8 cellular contexts compared by ENCODE assay signal in the genomic region with DNA sequence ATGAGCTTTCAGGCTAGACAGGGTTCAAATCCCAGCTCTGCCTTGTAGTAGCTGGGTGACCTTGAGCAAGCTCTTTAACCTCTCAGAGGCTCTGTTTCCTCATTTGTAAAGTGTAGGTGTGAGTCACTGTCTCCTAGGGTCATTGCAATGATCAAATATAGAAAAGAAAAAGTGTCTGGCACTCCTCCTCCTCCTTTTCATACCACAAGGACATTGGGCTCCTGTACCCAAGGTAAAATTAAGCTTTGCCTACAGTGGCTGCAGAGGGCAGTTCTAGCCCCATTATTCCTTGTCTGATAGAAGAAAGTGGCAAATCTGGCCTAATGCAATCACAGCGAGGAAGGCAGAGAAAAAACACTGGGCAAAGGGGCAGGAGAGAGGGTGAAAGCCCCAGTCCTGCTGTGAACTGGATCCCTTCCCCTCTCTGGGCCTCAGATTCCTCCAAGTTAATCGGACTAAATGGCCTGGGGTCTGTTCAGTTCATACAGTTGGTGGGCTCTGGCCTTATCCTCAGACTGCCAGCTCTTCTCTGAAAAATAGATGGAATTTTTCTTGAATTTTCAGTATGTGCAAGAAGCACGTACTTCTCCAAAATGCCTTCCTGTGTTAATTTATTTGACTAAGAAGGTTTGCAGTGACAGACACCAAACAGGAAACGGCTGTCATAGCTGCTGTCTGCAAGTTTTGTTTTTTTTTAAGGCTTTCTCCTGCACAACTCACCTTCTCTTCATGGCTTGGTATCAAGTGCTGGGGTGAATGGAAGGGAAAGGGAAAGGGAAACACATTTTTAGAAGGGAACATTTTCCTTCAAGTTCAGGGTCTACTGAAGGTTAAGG. TPM values are rescaled to one million over a fixed set of nuclear protein-coding genes. Genes with fewer than 3 reads are reported as not detected.
DNase-seq lines count a peak whose midpoint lies in the region; ATAC-seq and TF ChIP-seq lines count a peak whose summit lies in the region.

No MANE protein-coding gene starts in this region.

- intact Hi-C loops in activated CD8-positive, alpha-beta T cell treated with anti-CD3 and anti-CD28 coated beads for 36 hours (cut with micrococcal nuclease) = loop anchor here (1.0 kb wide), 1 partner anchor 27 kb away; no protein-coding TSS in a partner anchor

- H3K4me1 Mint-ChIP-seq in activated naive CD4-positive, alpha-beta T cell treated with anti-CD3 and anti-CD28 coated beads, Interleukin-2, amount 50 U/mL, for 24 hours = peaks cover 95% of the 10 kb centered on the region
- peaks cover 83% of the 10 kb centered on the region for H3K4me1 Mint-ChIP-seq in activated CD8-positive, alpha-beta T cell treated with anti-CD3 and anti-CD28 coated beads for 36 hours (ENCODE audit: low read depth)

- 75% methylated on average over 4 of the region's 4 CpGs for WGBS in suprapubic skin

- peak; percentile 54 for ATAC-seq in HG03103 (IDR thresholded peaks at IDR 0.05; ENCODE audit: low read depth, unreplicated experiment)
- ATAC-seq in activated CD8-positive, alpha-beta T cell treated with anti-CD3 and anti-CD28 coated beads for 36 hours = peak; percentile 72

- peak overlapping the region; percentile 77 for H3K4me3 Mint-ChIP-seq in activated naive CD4-positive, alpha-beta T cell treated with anti-CD3 and anti-CD28 coated beads, Interleukin-2, amount 50 U/mL, for 24 hours
- H3K4me3 Mint-ChIP-seq in activated CD8-positive, alpha-beta T cell treated with anti-CD3 and anti-CD28 coated beads for 36 hours = peak overlapping the region; percentile 59

- H3K4me3 ChIP-seq in suprapubic skin = no peak overlapping the region
- no peak overlapping the region for H3K4me3 ChIP-seq in HAP-1

- H3K27me3 ChIP-seq in suprapubic skin (no peaks in the 10 kb centered on the region), HAP-1 (ENCODE audit: low read depth) (no peaks in the 10 kb centered on the region)

- peak overlapping the region; percentile 94 for H3K27ac Mint-ChIP-seq in activated naive CD4-positive, alpha-beta T cell treated with anti-CD3 and anti-CD28 coated beads, Interleukin-2, amount 50 U/mL, for 24 hours
- peak overlapping the region; percentile 97 for H3K27ac Mint-ChIP-seq in activated CD8-positive, alpha-beta T cell treated with anti-CD3 and anti-CD28 coated beads for 36 hours

- POLR2A ChIA-PET in activated CD8-positive, alpha-beta T cell treated with anti-CD3 and anti-CD28 coated beads for 36 hours (lab: Charles Lee) = interaction anchor here (0.7 to 3.7 kb wide), 7 partner anchors 8 to 33 kb away, joined by 3 to 23 read pairs (median 4); no protein-coding TSS in a partner anchor

- H3K36me3 Mint-ChIP-seq in activated naive CD4-positive, alpha-beta T cell treated with anti-CD3 and anti-CD28 coated beads, Interleukin-2, amount 50 U/mL, for 24 hours = peaks cover 4% of the 10 kb centered on the region
- H3K36me3 Mint-ChIP-seq in activated CD8-positive, alpha-beta T cell treated with anti-CD3 and anti-CD28 coated beads for 36 hours (ENCODE audit: low read depth) = peaks cover 4% of the 10 kb centered on the region

- no peaks in the 10 kb centered on the region for H3K36me3 ChIP-seq in suprapubic skin
- H3K36me3 ChIP-seq in HAP-1 (replicated peaks) = no peaks in the 10 kb centered on the region

- H3K9me3 ChIP-seq in suprapubic skin = no peaks in the 10 kb centered on the region
- H3K9me3 ChIP-seq in HAP-1 = no peaks in the 10 kb centered on the region

- H3K27ac ChIP-seq in suprapubic skin = peak overlapping the region; percentile 45

- in situ Hi-C loops in HAP-1 (cut with MboI; ENCODE audit: low sequenced_read_pairs) = no loop called here

- no peak for TF ChIP-seq POLR2A in suprapubic skin (IDR thresholded peaks at IDR 0.05)

- no peak for DNase-seq in activated naive CD4-positive, alpha-beta T cell treated with anti-CD3 and anti-CD28 coated beads, Interleukin-2, amount 50 U/mL, for 16 hours
- DNase-seq in activated CD8-positive, alpha-beta T cell treated with anti-CD3 and anti-CD28 coated beads for 36 hours = peak; percentile 39
- DNase-seq in suprapubic skin (ENCODE audit: low spot score in 2 of 2) = no peak
- DNase-seq in HAP-1 (ENCODE audit: low spot score in 2 of 2) = no peak
- DNase-seq in NCI-H2196 treated with DMSO at 0.1 percent for 48 hours (lab: John Stamatoyannopoulos, UW; ENCODE audit: unreplicated experiment) = no peak
- DNase-seq in activated CD8-positive, alpha-beta memory T cell treated with anti-CD3 and anti-CD28 coated beads for 24 hours = no peak

- H3K4me1 ChIP-seq in suprapubic skin (peaks cover 44% of the 10 kb centered on the region), HAP-1 (peaks cover 9% of the 10 kb centered on the region)

- TF ChIP-seq EP300 in suprapubic skin (IDR thresholded peaks at IDR 0.05) = no peak

- no peaks in the 10 kb centered on the region for H3K9me3 Mint-ChIP-seq in activated naive CD4-positive, alpha-beta T cell treated with anti-CD3 and anti-CD28 coated beads, Interleukin-2, amount 50 U/mL, for 24 hours
- peaks cover 2% of the 10 kb centered on the region for H3K9me3 Mint-ChIP-seq in activated CD8-positive, alpha-beta T cell treated with anti-CD3 and anti-CD28 coated beads for 36 hours

- H3K27me3 Mint-ChIP-seq in activated naive CD4-positive, alpha-beta T cell treated with anti-CD3 and anti-CD28 coated beads, Interleukin-2, amount 50 U/mL, for 24 hours = no peaks in the 10 kb centered on the region
- no peaks in the 10 kb centered on the region for H3K27me3 Mint-ChIP-seq in activated CD8-positive, alpha-beta T cell treated with anti-CD3 and anti-CD28 coated beads for 36 hours

- CTCF ChIA-PET in activated CD8-positive, alpha-beta T cell treated with anti-CD3 and anti-CD28 coated beads for 36 hours (lab: Charles Lee) = interaction anchor here (0.7 to 9.3 kb wide), 6 partner anchors 10 to 208 kb away, joined by 3 to 66 read pairs (median 5); no protein-coding TSS in a partner anchor

- no peak for TF ChIP-seq CTCF in activated CD8-positive, alpha-beta T cell treated with anti-CD3 and anti-CD28 coated beads for 36 hours (IDR thresholded peaks at IDR 0.05)
- no peak for TF ChIP-seq CTCF in suprapubic skin (IDR thresholded peaks at IDR 0.05)

RNA-seq across cellular contexts. Expression of a gene that starts 35.3 kb away (rescaled TPM):
- total RNA-seq in activated CD8-positive, alpha-beta T cell treated with anti-CD3 and anti-CD28 coated beads for 36 hours = 100 to 1,000 TPM; 135 to 143 TPM
- 100 to 1,000 TPM in 2 of 4 donors, 10 to 100 TPM in 2; 65.5 to 145 (median 85.7) TPM for total RNA-seq in suprapubic skin
